8 cellular contexts compared by ENCODE assay signal in the genomic region with DNA sequence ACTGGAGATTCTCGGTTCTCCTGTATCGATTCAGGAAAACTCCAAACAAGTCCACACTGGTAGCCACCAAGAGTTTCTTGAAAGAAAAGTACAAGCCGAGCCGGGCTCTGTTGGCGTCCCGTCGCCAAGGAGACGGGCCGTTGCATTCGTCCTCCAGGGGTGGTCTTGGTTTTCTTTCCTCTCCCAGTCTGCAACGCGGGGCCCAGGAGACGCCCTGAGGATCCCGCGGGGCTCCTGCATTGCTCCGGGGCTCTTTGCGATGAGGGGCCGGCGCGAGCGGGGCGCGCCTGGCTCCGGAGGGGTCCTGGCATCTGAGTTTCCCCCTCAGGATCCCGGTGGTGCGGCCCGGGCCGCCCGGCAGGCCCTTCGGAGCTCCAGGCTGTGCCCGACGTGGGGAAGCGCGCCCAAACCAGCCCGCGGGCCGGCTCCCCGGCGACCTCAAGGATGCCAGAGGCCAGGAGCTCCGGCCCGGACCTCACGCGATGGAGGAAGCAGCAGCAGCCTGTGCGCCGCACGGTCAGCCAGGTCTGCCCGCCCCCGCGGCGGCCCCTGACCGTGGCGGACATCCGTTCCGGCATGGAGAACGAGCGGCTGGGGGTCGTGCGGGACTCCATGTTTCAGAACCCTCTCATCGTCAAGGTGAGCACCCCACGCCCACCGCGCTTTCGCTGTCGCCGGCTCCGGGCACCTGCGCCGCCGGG. TPM values are rescaled to one million over a fixed set of nuclear protein-coding genes. Genes with fewer than 3 reads are reported as not detected.
DNase-seq lines count a peak whose midpoint lies in the region; ATAC-seq and TF ChIP-seq lines count a peak whose summit lies in the region.

A gene (plus strand): TSS at position 384 of the 701 bp plus-strand sequence. CDS start 61 bp downstream, at position 445.

- H3K4me1 Mint-ChIP-seq in naive thymus-derived CD4-positive, alpha-beta T cell: peaks cover 26 to 47% (median 36%) of the 10 kb centered on the region in 7 donors

- H3K27ac ChIP-seq in esophagus squamous epithelium (no peak within 1 kb of the TSS), vagina (no peak within 1 kb of the TSS)
- no peak within 1 kb of the TSS for H3K27ac ChIP-seq in naive thymus-derived CD4-positive, alpha-beta T cell (ENCODE audit: low read depth, low read length)

- peak; percentile 48 for DNase-seq in GM12865 (ENCODE audit: low read depth)
- peak; percentile 41 for DNase-seq in NCI-H2029 treated with DMSO at 0.1 percent for 48 hours (lab: John Stamatoyannopoulos, UW)
- DNase-seq in activated CD8-positive, alpha-beta memory T cell treated with anti-CD3 and anti-CD28 coated beads, Interleukin-2, amount 50 U/mL, for 48 hours: peak; percentile 68
- no peak for DNase-seq in esophagus squamous epithelium (lab: John Stamatoyannopoulos, UW)
- DNase-seq in naive thymus-derived CD4-positive, alpha-beta T cell: peak; percentile 11 to 47 (median 30)
- DNase-seq in vagina (ENCODE audit: extremely low spot score in 2 of 2): no peak

- no peaks in the 10 kb centered on the region for H3K9me3 ChIP-seq in esophagus squamous epithelium
- H3K9me3 ChIP-seq in naive thymus-derived CD4-positive, alpha-beta T cell (ENCODE audit: control insufficient read depth in 2 of 3, low read length in 3 of 3): no peaks in the 10 kb centered on the region
- no peaks in the 10 kb centered on the region for H3K9me3 ChIP-seq in vagina

- peak within 1 kb of the TSS; percentile 72 to 83 (median 78) for H3K4me3 Mint-ChIP-seq in naive thymus-derived CD4-positive, alpha-beta T cell

- H3K9me3 Mint-ChIP-seq in naive thymus-derived CD4-positive, alpha-beta T cell: peaks cover 0 to 2% (median 0%) of the 10 kb centered on the region in 11 donors

- TF ChIP-seq POLR2A in esophagus squamous epithelium (IDR thresholded peaks at IDR 0.05) (no peak), vagina (IDR thresholded peaks at IDR 0.05) (no peak)

- no peak for TF ChIP-seq CTCF in GM12865 (IDR thresholded peaks at IDR 0.05; ENCODE audit: insufficient read depth, low read depth, low read length, missing control alignments)
- TF ChIP-seq CTCF in esophagus squamous epithelium (IDR thresholded peaks at IDR 0.05): no peak
- TF ChIP-seq CTCF in vagina (IDR thresholded peaks at IDR 0.05): no peak

- CTCF ChIA-PET in naive thymus-derived CD4-positive, alpha-beta T cell (lab: Charles Lee): interaction anchor here (0.7 to 1.1 kb wide), 2 partner anchors 257 to 389 kb away, joined by 3 read pairs; no protein-coding TSS in a partner anchor

- no peaks in the 10 kb centered on the region for H3K36me3 Mint-ChIP-seq in naive thymus-derived CD4-positive, alpha-beta T cell

- peaks cover 35 to 59% (median 40%) of the 10 kb centered on the region in 5 donors for H3K27me3 Mint-ChIP-seq in naive thymus-derived CD4-positive, alpha-beta T cell

- H3K4me3 ChIP-seq in GM12865 (ENCODE audit: low read depth, low read length) (peak within 1 kb of the TSS; percentile 25; the same call in 1 of the 2 replicates), esophagus squamous epithelium (peak within 1 kb of the TSS; percentile 31 to 73 (median 43)), vagina (peak within 1 kb of the TSS; percentile 46 to 50)
- peak within 1 kb of the TSS; percentile 42 for H3K4me3 ChIP-seq in naive thymus-derived CD4-positive, alpha-beta T cell (ENCODE audit: low read length)

- ATAC-seq in naive thymus-derived CD4-positive, alpha-beta T cell: peak; percentile 35
- no peak for ATAC-seq in GM21529 (IDR thresholded peaks at IDR 0.05; ENCODE audit: unreplicated experiment)
- no peak for ATAC-seq in HG02981 (IDR thresholded peaks at IDR 0.05; ENCODE audit: unreplicated experiment)

- POLR2A ChIA-PET in naive thymus-derived CD4-positive, alpha-beta T cell (lab: Charles Lee): no interaction called here

- H3K36me3 ChIP-seq in esophagus squamous epithelium: no peaks in the 10 kb centered on the region
- peaks cover 0 to 3% (median 0%) of the 10 kb centered on the region in 3 experiments for H3K36me3 ChIP-seq in naive thymus-derived CD4-positive, alpha-beta T cell (ENCODE audit: control insufficient read depth in 2 of 3, insufficient read depth in 3 of 3, low read length in 3 of 3)
- H3K36me3 ChIP-seq in vagina: no peaks in the 10 kb centered on the region

- peaks cover 0 to 58% (median 13%) of the 10 kb centered on the region in 4 donors for H3K27me3 ChIP-seq in esophagus squamous epithelium
- peaks cover 0 to 8% of the 10 kb centered on the region in 2 donors for H3K27me3 ChIP-seq in naive thymus-derived CD4-positive, alpha-beta T cell (ENCODE audit: control insufficient read depth in 2 of 2, insufficient read depth in 2 of 2, low read length in 2 of 2)
- H3K27me3 ChIP-seq in vagina: peaks cover 7% of the 10 kb centered on the region

- intact Hi-C loops in esophagus squamous epithelium (cut with DNase I): loop anchor here (10.0 kb wide), 2 partner anchors 165 to 395 kb away; no protein-coding TSS in a partner anchor
- intact Hi-C loops in naive thymus-derived CD4-positive, alpha-beta T cell (cut with micrococcal nuclease): loop anchor here (1.0 to 10.0 kb wide), 8 partner anchors 55 to 1695 kb away; a partner anchor contains a TSS
- intact Hi-C loops in vagina (cut with DNase I): loop anchor here (10.0 kb wide), 1 partner anchor 395 kb away; no protein-coding TSS in a partner anchor

- 2% methylated on average over 4 to 11 of the region's 69 CpGs for WGBS in esophagus squamous epithelium, 2 donors

- H3K4me1 ChIP-seq in esophagus squamous epithelium (peaks cover 27 to 51% (median 32%) of the 10 kb centered on the region in 3 donors), vagina (peaks cover 43% of the 10 kb centered on the region)
- peaks cover 28 to 46% of the 10 kb centered on the region in 2 donors for H3K4me1 ChIP-seq in naive thymus-derived CD4-positive, alpha-beta T cell (ENCODE audit: control insufficient read depth in 2 of 2, insufficient read depth in 2 of 2, low read length in 2 of 2)

- peak within 1 kb of the TSS in 7 of 9 donors; percentile 13 to 59 (median 31) for H3K27ac Mint-ChIP-seq in naive thymus-derived CD4-positive, alpha-beta T cell

RNA-seq across cellular contexts. Expression of the gene that starts here (rescaled TPM):
- total RNA-seq in esophagus squamous epithelium (not detected), vagina (not detected)
- total RNA-seq in naive thymus-derived CD4-positive, alpha-beta T cell: not detected
- polyA plus RNA-seq in naive thymus-derived CD4-positive, alpha-beta T cell: not detected

Comparison
In these comparisons a context has a peak if more than half of its experiments do, and no peak if none do; other contexts are left out.
1. Peak in DNase-seq, ATAC-seq and H3K4me3 ChIP-seq in naive thymus-derived CD4-positive, alpha-beta T cell; RNA of the gene not detected or under 1 TPM.
2. DNase-seq: peak in GM12865 (single experiment), NCI-H2029 treated with DMSO at 0.1 percent for 48 hours (single experiment) and activated CD8-positive, alpha-beta memory T cell treated with anti-CD3 and anti-CD28 coated beads, Interleukin-2, amount 50 U/mL, for 48 hours (single experiment); none in esophagus squamous epithelium (single experiment) and vagina (0 of 2).
3. Peak in every context shown above with its lines, with median percentiles within 50 percentile points of each other: H3K4me3 ChIP-seq.